Comparison of ENCODE assay signal across 1 cellular context in the genomic region with DNA sequence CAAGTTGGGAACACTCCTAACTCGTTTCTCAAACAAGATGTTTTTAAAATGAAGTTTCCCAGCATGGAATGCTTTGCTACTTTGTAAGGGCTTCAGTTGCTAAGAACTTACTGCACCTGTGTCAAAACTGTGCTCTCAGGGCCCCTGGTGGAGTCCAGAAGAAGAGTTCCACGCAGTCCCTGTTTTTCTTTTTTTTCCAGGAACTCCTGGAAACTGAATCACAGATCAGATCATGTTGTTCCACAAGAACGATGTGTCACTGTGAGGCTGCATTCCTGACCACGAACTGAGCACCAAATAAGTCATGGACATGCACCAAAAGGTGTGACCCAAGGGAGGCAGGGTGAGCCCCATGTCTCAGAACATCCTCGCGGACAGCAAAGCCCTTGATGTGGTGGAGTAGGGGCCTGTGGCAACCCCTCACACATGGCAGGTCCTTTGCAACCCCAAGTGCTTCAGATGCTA.
TF ChIP-seq lines count a peak whose summit lies in the region.

No MANE protein-coding gene starts in this region.

TF ChIP-seq in K562, 482 proteins besides CTCF, POLR2A, EP300 and RAD21 (continued from another document and continues in another):
- TF ChIP-seq, protein P1, sequence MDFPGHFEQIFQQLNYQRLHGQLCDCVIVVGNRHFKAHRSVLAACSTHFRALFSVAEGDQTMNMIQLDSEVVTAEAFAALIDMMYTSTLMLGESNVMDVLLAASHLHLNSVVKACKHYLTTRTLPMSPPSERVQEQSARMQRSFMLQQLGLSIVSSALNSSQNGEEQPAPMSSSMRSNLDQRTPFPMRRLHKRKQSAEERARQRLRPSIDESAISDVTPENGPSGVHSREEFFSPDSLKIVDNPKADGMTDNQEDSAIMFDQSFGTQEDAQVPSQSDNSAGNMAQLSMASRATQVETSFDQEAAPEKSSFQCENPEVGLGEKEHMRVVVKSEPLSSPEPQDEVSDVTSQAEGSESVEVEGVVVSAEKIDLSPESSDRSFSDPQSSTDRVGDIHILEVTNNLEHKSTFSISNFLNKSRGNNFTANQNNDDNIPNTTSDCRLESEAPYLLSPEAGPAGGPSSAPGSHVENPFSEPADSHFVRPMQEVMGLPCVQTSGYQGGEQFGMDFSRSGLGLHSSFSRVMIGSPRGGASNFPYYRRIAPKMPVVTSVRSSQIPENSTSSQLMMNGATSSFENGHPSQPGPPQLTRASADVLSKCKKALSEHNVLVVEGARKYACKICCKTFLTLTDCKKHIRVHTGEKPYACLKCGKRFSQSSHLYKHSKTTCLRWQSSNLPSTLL (IDR thresholded peaks at IDR 0.05), result no peak
- TF ChIP-seq, protein P2, sequence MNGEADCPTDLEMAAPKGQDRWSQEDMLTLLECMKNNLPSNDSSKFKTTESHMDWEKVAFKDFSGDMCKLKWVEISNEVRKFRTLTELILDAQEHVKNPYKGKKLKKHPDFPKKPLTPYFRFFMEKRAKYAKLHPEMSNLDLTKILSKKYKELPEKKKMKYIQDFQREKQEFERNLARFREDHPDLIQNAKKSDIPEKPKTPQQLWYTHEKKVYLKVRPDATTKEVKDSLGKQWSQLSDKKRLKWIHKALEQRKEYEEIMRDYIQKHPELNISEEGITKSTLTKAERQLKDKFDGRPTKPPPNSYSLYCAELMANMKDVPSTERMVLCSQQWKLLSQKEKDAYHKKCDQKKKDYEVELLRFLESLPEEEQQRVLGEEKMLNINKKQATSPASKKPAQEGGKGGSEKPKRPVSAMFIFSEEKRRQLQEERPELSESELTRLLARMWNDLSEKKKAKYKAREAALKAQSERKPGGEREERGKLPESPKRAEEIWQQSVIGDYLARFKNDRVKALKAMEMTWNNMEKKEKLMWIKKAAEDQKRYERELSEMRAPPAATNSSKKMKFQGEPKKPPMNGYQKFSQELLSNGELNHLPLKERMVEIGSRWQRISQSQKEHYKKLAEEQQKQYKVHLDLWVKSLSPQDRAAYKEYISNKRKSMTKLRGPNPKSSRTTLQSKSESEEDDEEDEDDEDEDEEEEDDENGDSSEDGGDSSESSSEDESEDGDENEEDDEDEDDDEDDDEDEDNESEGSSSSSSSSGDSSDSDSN (IDR thresholded peaks at IDR 0.05; ENCODE audit: borderline replicate concordance in 1 of 2, low read depth in 2 of 2, low read length in 2 of 2), result no peak
- TF ChIP-seq KDM1A (IDR thresholded peaks at IDR 0.05), result no peak
- 0 out of 4 replicates have a peak, but pooled peaks of 1 of the 2 experiments have one; percentile 20 for TF ChIP-seq TBL1XR1 (IDR thresholded peaks at IDR 0.05; ENCODE audit: low read length in 2 of 2)
- no peak for TF ChIP-seq EHMT2 (IDR thresholded peaks at IDR 0.05)
- TF ChIP-seq, protein P3, sequence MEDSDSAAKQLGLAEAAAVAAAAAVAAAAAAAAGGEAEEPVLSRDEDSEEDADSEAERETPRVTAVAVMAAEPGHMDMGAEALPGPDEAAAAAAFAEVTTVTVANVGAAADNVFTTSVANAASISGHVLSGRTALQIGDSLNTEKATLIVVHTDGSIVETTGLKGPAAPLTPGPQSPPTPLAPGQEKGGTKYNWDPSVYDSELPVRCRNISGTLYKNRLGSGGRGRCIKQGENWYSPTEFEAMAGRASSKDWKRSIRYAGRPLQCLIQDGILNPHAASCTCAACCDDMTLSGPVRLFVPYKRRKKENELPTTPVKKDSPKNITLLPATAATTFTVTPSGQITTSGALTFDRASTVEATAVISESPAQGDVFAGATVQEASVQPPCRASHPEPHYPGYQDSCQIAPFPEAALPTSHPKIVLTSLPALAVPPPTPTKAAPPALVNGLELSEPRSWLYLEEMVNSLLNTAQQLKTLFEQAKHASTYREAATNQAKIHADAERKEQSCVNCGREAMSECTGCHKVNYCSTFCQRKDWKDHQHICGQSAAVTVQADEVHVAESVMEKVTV (CRISPR knock-in tag; IDR thresholded peaks at IDR 0.05), result no peak
- TF ChIP-seq FOXJ2 (tag; IDR thresholded peaks at IDR 0.05), result no peak
- no peak for TF ChIP-seq PTRF (tag; IDR thresholded peaks at IDR 0.05)
- no peak for TF ChIP-seq ZNF699 (CRISPR knock-in tag; IDR thresholded peaks at IDR 0.05; ENCODE audit: insufficient replicate concordance)
- no peak for TF ChIP-seq PTBP1 (IDR thresholded peaks at IDR 0.05; ENCODE audit: low read depth, low read length)
- TF ChIP-seq, protein P4, sequence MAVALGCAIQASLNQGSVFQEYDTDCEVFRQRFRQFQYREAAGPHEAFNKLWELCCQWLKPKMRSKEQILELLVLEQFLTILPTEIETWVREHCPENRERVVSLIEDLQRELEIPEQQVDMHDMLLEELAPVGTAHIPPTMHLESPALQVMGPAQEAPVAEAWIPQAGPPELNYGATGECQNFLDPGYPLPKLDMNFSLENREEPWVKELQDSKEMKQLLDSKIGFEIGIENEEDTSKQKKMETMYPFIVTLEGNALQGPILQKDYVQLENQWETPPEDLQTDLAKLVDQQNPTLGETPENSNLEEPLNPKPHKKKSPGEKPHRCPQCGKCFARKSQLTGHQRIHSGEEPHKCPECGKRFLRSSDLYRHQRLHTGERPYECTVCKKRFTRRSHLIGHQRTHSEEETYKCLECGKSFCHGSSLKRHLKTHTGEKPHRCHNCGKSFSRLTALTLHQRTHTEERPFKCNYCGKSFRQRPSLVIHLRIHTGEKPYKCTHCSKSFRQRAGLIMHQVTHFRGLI (CRISPR knock-in tag; IDR thresholded peaks at IDR 0.05), result no peak
- no peak for TF ChIP-seq POLR2G (IDR thresholded peaks at IDR 0.05; ENCODE audit: low read depth, low read length)
- no peak for TF ChIP-seq NONO (IDR thresholded peaks at IDR 0.05; ENCODE audit: low read depth in 2 of 2, low read length in 1 of 2)
- no peak for TF ChIP-seq ZKSCAN3 (CRISPR knock-in tag; IDR thresholded peaks at IDR 0.05)
- no peak for TF ChIP-seq ZBED1 (IDR thresholded peaks at IDR 0.05)
- TF ChIP-seq C11orf30 (IDR thresholded peaks at IDR 0.05; ENCODE audit: low read depth), result peak; percentile 84
- TF ChIP-seq ZBTB17 (CRISPR knock-in tag; IDR thresholded peaks at IDR 0.05), result no peak
- peak; percentile 68 for TF ChIP-seq NFE2 (IDR thresholded peaks at IDR 0.05; ENCODE audit: low read depth)
- TF ChIP-seq MCM2 (IDR thresholded peaks at IDR 0.05; ENCODE audit: low read depth), result no peak
- no peak for TF ChIP-seq LEF1 (IDR thresholded peaks at IDR 0.05)
- TF ChIP-seq SREBF1 (IDR thresholded peaks at IDR 0.05; ENCODE audit: borderline replicate concordance, low read depth, low read length), result no peak
- TF ChIP-seq MCM3 (IDR thresholded peaks at IDR 0.05), result no peak
- TF ChIP-seq, protein P5, sequence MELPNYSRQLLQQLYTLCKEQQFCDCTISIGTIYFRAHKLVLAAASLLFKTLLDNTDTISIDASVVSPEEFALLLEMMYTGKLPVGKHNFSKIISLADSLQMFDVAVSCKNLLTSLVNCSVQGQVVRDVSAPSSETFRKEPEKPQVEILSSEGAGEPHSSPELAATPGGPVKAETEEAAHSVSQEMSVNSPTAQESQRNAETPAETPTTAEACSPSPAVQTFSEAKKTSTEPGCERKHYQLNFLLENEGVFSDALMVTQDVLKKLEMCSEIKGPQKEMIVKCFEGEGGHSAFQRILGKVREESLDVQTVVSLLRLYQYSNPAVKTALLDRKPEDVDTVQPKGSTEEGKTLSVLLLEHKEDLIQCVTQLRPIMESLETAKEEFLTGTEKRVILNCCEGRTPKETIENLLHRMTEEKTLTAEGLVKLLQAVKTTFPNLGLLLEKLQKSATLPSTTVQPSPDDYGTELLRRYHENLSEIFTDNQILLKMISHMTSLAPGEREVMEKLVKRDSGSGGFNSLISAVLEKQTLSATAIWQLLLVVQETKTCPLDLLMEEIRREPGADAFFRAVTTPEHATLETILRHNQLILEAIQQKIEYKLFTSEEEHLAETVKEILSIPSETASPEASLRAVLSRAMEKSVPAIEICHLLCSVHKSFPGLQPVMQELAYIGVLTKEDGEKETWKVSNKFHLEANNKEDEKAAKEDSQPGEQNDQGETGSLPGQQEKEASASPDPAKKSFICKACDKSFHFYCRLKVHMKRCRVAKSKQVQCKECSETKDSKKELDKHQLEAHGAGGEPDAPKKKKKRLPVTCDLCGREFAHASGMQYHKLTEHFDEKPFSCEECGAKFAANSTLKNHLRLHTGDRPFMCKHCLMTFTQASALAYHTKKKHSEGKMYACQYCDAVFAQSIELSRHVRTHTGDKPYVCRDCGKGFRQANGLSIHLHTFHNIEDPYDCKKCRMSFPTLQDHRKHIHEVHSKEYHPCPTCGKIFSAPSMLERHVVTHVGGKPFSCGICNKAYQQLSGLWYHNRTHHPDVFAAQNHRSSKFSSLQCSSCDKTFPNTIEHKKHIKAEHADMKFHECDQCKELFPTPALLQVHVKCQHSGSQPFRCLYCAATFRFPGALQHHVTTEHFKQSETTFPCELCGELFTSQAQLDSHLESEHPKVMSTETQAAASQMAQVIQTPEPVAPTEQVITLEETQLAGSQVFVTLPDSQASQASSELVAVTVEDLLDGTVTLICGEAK (IDR thresholded peaks at IDR 0.05), result no peak
- TF ChIP-seq, protein P5 (CRISPR knock-in tag; IDR thresholded peaks at IDR 0.05), result no peak
- TF ChIP-seq, protein P6, sequence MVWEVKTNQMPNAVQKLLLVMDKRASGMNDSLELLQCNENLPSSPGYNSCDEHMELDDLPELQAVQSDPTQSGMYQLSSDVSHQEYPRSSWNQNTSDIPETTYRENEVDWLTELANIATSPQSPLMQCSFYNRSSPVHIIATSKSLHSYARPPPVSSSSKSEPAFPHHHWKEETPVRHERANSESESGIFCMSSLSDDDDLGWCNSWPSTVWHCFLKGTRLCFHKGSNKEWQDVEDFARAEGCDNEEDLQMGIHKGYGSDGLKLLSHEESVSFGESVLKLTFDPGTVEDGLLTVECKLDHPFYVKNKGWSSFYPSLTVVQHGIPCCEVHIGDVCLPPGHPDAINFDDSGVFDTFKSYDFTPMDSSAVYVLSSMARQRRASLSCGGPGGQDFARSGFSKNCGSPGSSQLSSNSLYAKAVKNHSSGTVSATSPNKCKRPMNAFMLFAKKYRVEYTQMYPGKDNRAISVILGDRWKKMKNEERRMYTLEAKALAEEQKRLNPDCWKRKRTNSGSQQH (CRISPR knock-in tag; IDR thresholded peaks at IDR 0.05), result no peak
- peak; percentile 83 for TF ChIP-seq CTBP1 (IDR thresholded peaks at IDR 0.05; ENCODE audit: borderline replicate concordance)
- TF ChIP-seq, protein P7, sequence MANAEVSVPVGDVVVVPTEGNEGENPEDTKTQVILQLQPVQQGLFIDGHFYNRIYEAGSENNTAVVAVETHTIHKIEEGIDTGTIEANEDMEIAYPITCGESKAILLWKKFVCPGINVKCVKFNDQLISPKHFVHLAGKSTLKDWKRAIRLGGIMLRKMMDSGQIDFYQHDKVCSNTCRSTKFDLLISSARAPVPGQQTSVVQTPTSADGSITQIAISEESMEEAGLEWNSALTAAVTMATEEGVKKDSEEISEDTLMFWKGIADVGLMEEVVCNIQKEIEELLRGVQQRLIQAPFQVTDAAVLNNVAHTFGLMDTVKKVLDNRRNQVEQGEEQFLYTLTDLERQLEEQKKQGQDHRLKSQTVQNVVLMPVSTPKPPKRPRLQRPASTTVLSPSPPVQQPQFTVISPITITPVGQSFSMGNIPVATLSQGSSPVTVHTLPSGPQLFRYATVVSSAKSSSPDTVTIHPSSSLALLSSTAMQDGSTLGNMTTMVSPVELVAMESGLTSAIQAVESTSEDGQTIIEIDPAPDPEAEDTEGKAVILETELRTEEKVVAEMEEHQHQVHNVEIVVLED (CRISPR knock-in tag; IDR thresholded peaks at IDR 0.05), result no peak
- no peak for TF ChIP-seq SP2 (IDR thresholded peaks at IDR 0.05; ENCODE audit: extremely low read depth, low read depth, low read length, poor library complexity, severe bottlenecking)
- no peak for TF ChIP-seq ZNF165 (CRISPR knock-in tag; IDR thresholded peaks at IDR 0.05; ENCODE audit: borderline replicate concordance)
- TF ChIP-seq FUS (optimal IDR thresholded peaks at IDR 0.05; ENCODE audit: low read depth, low read length), result no peak
- no peak for TF ChIP-seq DACH1 (IDR thresholded peaks at IDR 0.05; ENCODE audit: partially characterized antibody)
- TF ChIP-seq ZNF583 (CRISPR knock-in tag; IDR thresholded peaks at IDR 0.05), result no peak
- no peak for TF ChIP-seq ETV5 (CRISPR knock-in tag; IDR thresholded peaks at IDR 0.05; ENCODE audit: low read depth)
- TF ChIP-seq ZNF445 (CRISPR knock-in tag; IDR thresholded peaks at IDR 0.05; ENCODE audit: low read depth), result no peak
- TF ChIP-seq JUNB (CRISPR knock-in tag; conservative IDR thresholded peaks at IDR 0.05), result no peak
- no peak for TF ChIP-seq HNRNPUL1 (IDR thresholded peaks at IDR 0.05; ENCODE audit: low read length)
- no peak for TF ChIP-seq NFE2L1 (tag; IDR thresholded peaks at IDR 0.05; ENCODE audit: borderline replicate concordance, low read depth)
- TF ChIP-seq EGR1 (conservative IDR thresholded peaks at IDR 0.05), result no peak
- TF ChIP-seq LARP7 (IDR thresholded peaks at IDR 0.05), result no peak
- TF ChIP-seq HDAC1 (IDR thresholded peaks at IDR 0.05), result peak in 1 of 2 experiments; percentile 18; a peak in 1 of 4 replicates
- no peak for TF ChIP-seq SMAD4 (CRISPR knock-in tag; conservative IDR thresholded peaks at IDR 0.05)
- no peak for TF ChIP-seq ZNF79 (CRISPR knock-in tag; IDR thresholded peaks at IDR 0.05; ENCODE audit: low read depth)
- no peak for TF ChIP-seq SIRT6 (IDR thresholded peaks at IDR 0.05; ENCODE audit: low read depth, low read length)
- TF ChIP-seq TAF15 (IDR thresholded peaks at IDR 0.05; ENCODE audit: low read depth, low read length), result no peak
- no peak for TF ChIP-seq EWSR1 (IDR thresholded peaks at IDR 0.05; ENCODE audit: borderline replicate concordance, low read depth, partially characterized antibody)
- no peak for TF ChIP-seq NR3C1 (CRISPR knock-in tag; IDR thresholded peaks at IDR 0.05)
- peak; percentile 69 for TF ChIP-seq ZNF384 (IDR thresholded peaks at IDR 0.05; ENCODE audit: low read depth, low read length)
- no peak for TF ChIP-seq GABPB1 (CRISPR knock-in tag; IDR thresholded peaks at IDR 0.05)
